8 cellular contexts compared by ENCODE assay signal in the genomic region with DNA sequence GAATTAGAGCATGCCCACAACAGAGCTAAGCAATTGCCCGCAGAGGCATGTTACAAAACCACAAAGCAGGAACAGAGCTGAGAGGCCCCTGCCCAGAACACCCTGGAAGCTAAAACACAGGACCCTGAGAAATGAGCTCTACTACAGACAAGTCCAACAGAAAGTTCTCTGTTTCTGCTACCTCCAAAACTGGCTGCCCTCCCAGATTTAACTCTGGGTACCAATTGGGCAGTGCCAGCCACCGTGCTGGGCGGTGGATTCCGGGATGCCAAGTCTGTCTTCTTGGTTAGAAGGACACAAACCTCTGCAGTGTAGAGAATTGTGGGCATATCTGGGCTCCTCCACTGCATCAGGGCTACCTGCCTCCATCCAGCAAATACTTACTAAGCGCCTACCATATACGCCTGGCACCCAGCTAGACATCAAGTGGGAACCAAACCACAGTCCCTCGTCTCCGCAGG. TPM values are rescaled to one million over a fixed set of nuclear protein-coding genes. Genes with fewer than 3 reads are reported as not detected.
DNase-seq lines count a peak whose midpoint lies in the region; ATAC-seq and TF ChIP-seq lines count a peak whose summit lies in the region.

No MANE protein-coding gene starts in this region.

- peak overlapping the region; percentile 65 for H3K4me3 ChIP-seq in fibroblast of villous mesenchyme (ENCODE audit: low read depth, low read length)
- H3K4me3 ChIP-seq in sigmoid colon, result peak overlapping the region; percentile 47 to 94 (median 80)

- intact Hi-C loops in sigmoid colon (cut with DNase I), result no loop called here

- no peaks in the 10 kb centered on the region for H3K27me3 ChIP-seq in sigmoid colon

- peaks cover 4 to 12% of the 10 kb centered on the region in 2 donors for H3K27me3 Mint-ChIP-seq in T-cell

- 11 to 26% methylated on average over 8 of the region's 8 CpGs for WGBS in sigmoid colon, 2 donors

- no peaks in the 10 kb centered on the region for H3K9me3 Mint-ChIP-seq in T-cell

- POLR2A ChIA-PET in T-cell (lab: Charles Lee), result no interaction called here

- H3K4me1 ChIP-seq in sigmoid colon, result peaks cover 0 to 25% (median 17%) of the 10 kb centered on the region in 4 donors

- H3K36me3 Mint-ChIP-seq in T-cell, result no peaks in the 10 kb centered on the region

- ATAC-seq in T-cell (replicated peaks in 1 of 4), result no peak

- peak overlapping the region in 2 of 4 donors; percentile 57 to 72 for H3K27ac ChIP-seq in sigmoid colon

- peak; percentile 44 for DNase-seq in DMS 273 (lab: John Stamatoyannopoulos, UW; ENCODE audit: unreplicated experiment)
- no peak for DNase-seq in DMS 273 treated with DMSO at 0.1 percent for 48 hours (lab: John Stamatoyannopoulos, UW)
- DNase-seq in T-cell, result peak in 4 of 34 experiments; percentile 1 to 7 (median 2)
- no peak for DNase-seq in fibroblast of villous mesenchyme (ENCODE audit: low read depth)
- no peak for DNase-seq in sigmoid colon
- DNase-seq in COLO829 (ENCODE audit: low spot score), result no peak
- no peak for DNase-seq in HuH-7 (ENCODE audit: low spot score)
- no peak for DNase-seq in NCI-H510A (lab: John Stamatoyannopoulos, UW)

- no peak for TF ChIP-seq CTCF in fibroblast of villous mesenchyme (IDR thresholded peaks at IDR 0.05; ENCODE audit: insufficient read depth, low read depth, low read length)
- TF ChIP-seq CTCF in sigmoid colon (IDR thresholded peaks at IDR 0.05), result no peak

- no peak for TF ChIP-seq EP300 in sigmoid colon (IDR thresholded peaks at IDR 0.05)

- no peaks in the 10 kb centered on the region for H3K36me3 ChIP-seq in sigmoid colon

- no peaks in the 10 kb centered on the region for H3K9me3 ChIP-seq in sigmoid colon

- H3K27ac Mint-ChIP-seq in T-cell, result no peak overlapping the region

- TF ChIP-seq POLR2A in sigmoid colon (IDR thresholded peaks at IDR 0.05), result no peak

- H3K4me1 Mint-ChIP-seq in T-cell, result peaks cover 11 to 13% (median 12%) of the 10 kb centered on the region in 3 donors

- CTCF ChIA-PET in T-cell (lab: Charles Lee), result interaction anchor here in 1 of 2 donors (0.5 kb wide), 1 partner anchor 240 kb away, joined by 4 read pairs; no protein-coding TSS in a partner anchor

- H3K4me3 Mint-ChIP-seq in T-cell, result peak overlapping the region; percentile 72 to 79 (median 79)

RNA-seq across cellular contexts. Expression of a gene that starts 1.0 kb away (rescaled TPM):
- total RNA-seq in T-cell, result 1 to 10 TPM; 1.1 to 2.3 (median 1.8) TPM
- total RNA-seq in fibroblast of villous mesenchyme, result 20.7 and 22.5 TPM in 2 replicates
- 10 to 100 TPM in 2 of 4 donors, 1 to 10 TPM in 2; 6.1 to 12.5 (median 9.4) TPM for total RNA-seq in sigmoid colon
- polyA plus RNA-seq in sigmoid colon, result 10 to 100 TPM; 27.0 to 65.1 (median 40.2) TPM

RNA-seq across cellular contexts. Expression of a gene that starts 55.9 kb away (rescaled TPM):
- total RNA-seq in T-cell (10 to 100 TPM; 69.9 to 92.1 (median 81.3) TPM), fibroblast of villous mesenchyme (146 and 147 TPM in 2 replicates), sigmoid colon (100 to 1,000 TPM; 164 to 327 (median 261) TPM)
- polyA plus RNA-seq in sigmoid colon, result 10 to 100 TPM; 52.9 to 68.7 (median 60.8) TPM
